23 cellular contexts compared by ENCODE assay signal in genomic region chr15:66797921-66798320, GRCh38.
"Had no signal": no experiment of that assay in that cellular context is flagged by ENCODE, and none has a peak within 500 bp of the region (broad histone marks: within the 10 kb centered on the region; RNA-seq: fewer than 3 reads in every experiment).

No MANE protein-coding gene starts in this region.

- H3K36me3 Mint-ChIP-seq: activated naive CD4-positive, alpha-beta T cell treated with anti-CD3 and anti-CD28 coated beads, Interleukin-2, amount 10 ng/mL, durations not matched to agents 7 days and 5 days; immature natural killer cell; memory B cell; naive thymus-derived CD8-positive, alpha-beta T cell; WTC11 had no signal

- ATAC-seq: activated CD4-positive, alpha-beta T cell treated with anti-CD3 and anti-CD28 coated beads for 36 hours; activated naive CD8-positive, alpha-beta T cell treated with anti-CD3 and anti-CD28 coated beads, Interleukin-2, amount 50 U/mL, for 24 hours; gastroesophageal sphincter; heart right ventricle; naive thymus-derived CD8-positive, alpha-beta T cell; WTC11 had no signal

- H3K27ac Mint-ChIP-seq: activated CD4-positive, alpha-beta memory T cell treated with anti-CD3 and anti-CD28 coated beads, Interleukin-2, amount 10 ng/mL, durations not matched to agents 7 days and 5 days; activated CD4-positive, alpha-beta T cell treated with anti-CD3 and anti-CD28 coated beads for 36 hours; activated naive CD4-positive, alpha-beta T cell treated with anti-CD3 and anti-CD28 coated beads, Interleukin-2, amount 10 ng/mL, durations not matched to agents 7 days and 5 days; activated naive CD8-positive, alpha-beta T cell treated with anti-CD3 and anti-CD28 coated beads, Interleukin-2, amount 50 U/mL, for 24 hours; activated T-cell treated with anti-CD3 and anti-CD28 coated beads, Interleukin-2, amount 50 U/mL, for 24 hours; activated T-helper 2 cell treated with anti-CD3 and anti-CD28 coated beads, Interferon-gamma antibody, Interleukin-2, Interleukin-4, amounts not matched to agents 10 μg/mL and 5 μg/mL and 100 μg/mL, durations not matched to agents 14 hours and 24 hours and 36 hours; immature natural killer cell; memory B cell; T-helper 2 cell treated with Interferon-gamma antibody and Interleukin-4, amounts not matched to agents 5 μg/mL and 100 μg/mL, for 36 hours; WTC11 had no signal

- H3K27ac ChIP-seq: colonic mucosa, gastroesophageal sphincter, heart right ventricle, neutrophil, tibial artery, vagina had no signal

- H3K9me3 Mint-ChIP-seq: activated CD4-positive, alpha-beta memory T cell treated with anti-CD3 and anti-CD28 coated beads, Interleukin-2, amount 10 ng/mL, durations not matched to agents 7 days and 5 days; activated naive CD4-positive, alpha-beta T cell treated with anti-CD3 and anti-CD28 coated beads, Interleukin-2, amount 10 ng/mL, durations not matched to agents 7 days and 5 days; activated naive CD8-positive, alpha-beta T cell treated with anti-CD3 and anti-CD28 coated beads, Interleukin-2, amount 50 U/mL, for 24 hours; activated T-cell treated with anti-CD3 and anti-CD28 coated beads, Interleukin-2, amount 50 U/mL, for 24 hours; activated T-helper 2 cell treated with anti-CD3 and anti-CD28 coated beads, Interferon-gamma antibody, Interleukin-2, Interleukin-4, amounts not matched to agents 10 μg/mL and 5 μg/mL and 100 μg/mL, durations not matched to agents 14 hours and 24 hours and 36 hours; memory B cell; naive thymus-derived CD8-positive, alpha-beta T cell; T-helper 2 cell treated with Interferon-gamma antibody and Interleukin-4, amounts not matched to agents 5 μg/mL and 100 μg/mL, for 36 hours; WTC11 had no signal

- H3K36me3 ChIP-seq: brain microvascular endothelial cell, colonic mucosa, gastroesophageal sphincter, heart right ventricle, neutrophil, tibial artery, vagina had no signal

- H3K9me3 ChIP-seq: colonic mucosa, gastroesophageal sphincter, heart right ventricle, neutrophil, tibial artery, vagina had no signal

- DNase-seq: activated CD4-positive, alpha-beta memory T cell treated with anti-CD3 and anti-CD28 coated beads, Interleukin-2, amount 10 ng/mL, durations not matched to agents 7 days and 5 days; activated CD4-positive, alpha-beta T cell treated with anti-CD3 and anti-CD28 coated beads for 36 hours; activated naive CD4-positive, alpha-beta T cell treated with anti-CD3 and anti-CD28 coated beads, Interleukin-2, amount 10 ng/mL, durations not matched to agents 7 days and 5 days; activated naive CD8-positive, alpha-beta T cell treated with anti-CD3 and anti-CD28 coated beads, Interleukin-2, amount 50 U/mL, for 24 hours; activated T-cell treated with anti-CD3 and anti-CD28 coated beads, Interleukin-2, amount 50 U/mL, for 24 hours; aorta; central memory CD4-positive, alpha-beta T cell; colonic mucosa; heart right ventricle; immature natural killer cell; naive thymus-derived CD8-positive, alpha-beta T cell; stimulated activated CD8-positive, alpha-beta memory T cell treated with anti-CD3 and anti-CD28 coated beads, Interleukin-4, amount 100 ng/mL, for 48 hours; stimulated activated naive CD4-positive, alpha-beta T cell had no signal

- FAIRE-seq: TTC549 had no signal

- H3K27me3 ChIP-seq: brain microvascular endothelial cell, colonic mucosa, gastroesophageal sphincter, heart right ventricle, neutrophil, tibial artery, vagina had no signal

- H3K4me1 Mint-ChIP-seq: activated CD4-positive, alpha-beta memory T cell treated with anti-CD3 and anti-CD28 coated beads, Interleukin-2, amount 10 ng/mL, durations not matched to agents 7 days and 5 days; activated CD4-positive, alpha-beta T cell treated with anti-CD3 and anti-CD28 coated beads for 36 hours; activated naive CD4-positive, alpha-beta T cell treated with anti-CD3 and anti-CD28 coated beads, Interleukin-2, amount 10 ng/mL, durations not matched to agents 7 days and 5 days; activated naive CD8-positive, alpha-beta T cell treated with anti-CD3 and anti-CD28 coated beads, Interleukin-2, amount 50 U/mL, for 24 hours; immature natural killer cell; memory B cell; naive thymus-derived CD8-positive, alpha-beta T cell had no signal

- H3K4me3 ChIP-seq: colonic mucosa, gastroesophageal sphincter, heart right ventricle, tibial artery, vagina had no signal

- H3K4me3 Mint-ChIP-seq: activated CD4-positive, alpha-beta memory T cell treated with anti-CD3 and anti-CD28 coated beads, Interleukin-2, amount 10 ng/mL, durations not matched to agents 7 days and 5 days; activated CD4-positive, alpha-beta T cell treated with anti-CD3 and anti-CD28 coated beads for 36 hours; activated naive CD4-positive, alpha-beta T cell treated with anti-CD3 and anti-CD28 coated beads, Interleukin-2, amount 10 ng/mL, durations not matched to agents 7 days and 5 days; activated naive CD8-positive, alpha-beta T cell treated with anti-CD3 and anti-CD28 coated beads, Interleukin-2, amount 50 U/mL, for 24 hours; activated T-cell treated with anti-CD3 and anti-CD28 coated beads, Interleukin-2, amount 50 U/mL, for 24 hours; immature natural killer cell; memory B cell; naive thymus-derived CD8-positive, alpha-beta T cell; T-helper 2 cell treated with Interferon-gamma antibody and Interleukin-4, amounts not matched to agents 5 μg/mL and 100 μg/mL, for 36 hours; WTC11 had no signal

- H3K27me3 Mint-ChIP-seq: activated CD4-positive, alpha-beta T cell treated with anti-CD3 and anti-CD28 coated beads for 36 hours; activated T-cell treated with anti-CD3 and anti-CD28 coated beads, Interleukin-2, amount 50 U/mL, for 24 hours had no signal
